Comparison of ENCODE assay signal across 8 cellular contexts in genomic region chr6:57317060-57317943, GRCh38. TPM values are rescaled to one million over a fixed set of nuclear protein-coding genes. Genes with fewer than 3 reads are reported as not detected.
DNase-seq lines count a peak whose midpoint lies in the region; ATAC-seq and TF ChIP-seq lines count a peak whose summit lies in the region.

PRIM2 (plus strand) TSS chr6:57317630; CDS start chr6:57318446, 816 bp downstream.

- DNase-seq in G401 (ENCODE audit: low spot score) (peak; percentile 95), HAP-1 (ENCODE audit: low spot score in 2 of 2) (peak; percentile 90 to 91), MM.1S (peak; percentile 90), SJCRH30 (peak; percentile 79 to 83), activated gamma-delta T cell treated with Interleukin-2 at 50 U/mL for 16 hours (peak; percentile 77), foreskin keratinocyte (peak; percentile 66 to 76), neural crest cell (ENCODE audit: low read depth, low spot score) (peak; percentile 68), stomach (peak; percentile 88)

- peak within 1 kb of the TSS; percentile 77 for H3K9ac ChIP-seq in MM.1S (ENCODE audit: low read length)

- H3K4me2 ChIP-seq in MM.1S (ENCODE audit: low read depth, low read length): peak within 1 kb of the TSS; percentile 89

- peaks cover 5% of the 10 kb centered on the region for H3F3A ChIP-seq in MM.1S (ENCODE audit: insufficient read depth, low read length)

- TF ChIP-seq CTCF in MM.1S (IDR thresholded peaks at IDR 0.05; ENCODE audit: low read length) (no peak), foreskin keratinocyte (conservative IDR thresholded peaks at IDR 0.05) (no peak), neural crest cell (conservative IDR thresholded peaks at IDR 0.05) (no peak), stomach (IDR thresholded peaks at IDR 0.05) (no peak)

- peaks cover 25% of the 10 kb centered on the region for H3K4me1 Mint-ChIP-seq in neural crest cell

- peak within 1 kb of the TSS; percentile 99 for H3K4me3 Mint-ChIP-seq in neural crest cell

- H3K27ac Mint-ChIP-seq in neural crest cell (ENCODE audit: unreplicated experiment): peak within 1 kb of the TSS; percentile 99

- peaks cover 42% of the 10 kb centered on the region for H3K79me2 ChIP-seq in MM.1S (ENCODE audit: low read length)

- WGBS in stomach, 5 donors: 0 to 1% (median 0%) methylated on average over 27 of the region's 27 CpGs

- no peaks in the 10 kb centered on the region for H3K27me3 Mint-ChIP-seq in neural crest cell (ENCODE audit: low read depth)

- TF ChIP-seq EP300 in stomach (IDR thresholded peaks at IDR 0.05): no peak

- peak within 1 kb of the TSS; percentile 98 for H2AFZ ChIP-seq in MM.1S (ENCODE audit: low read length)

- H3K4me3 ChIP-seq in HAP-1 (peak within 1 kb of the TSS; percentile 60), MM.1S (ENCODE audit: low read length) (peak within 1 kb of the TSS; percentile 89), SJCRH30 (peak within 1 kb of the TSS; percentile 77), stomach (peak within 1 kb of the TSS; percentile 58 to 84 (median 64))

- H3K36me3 Mint-ChIP-seq in neural crest cell (ENCODE audit: low read depth): peaks cover 14% of the 10 kb centered on the region

- H3K27me3 ChIP-seq in HAP-1 (ENCODE audit: low read depth) (no peaks in the 10 kb centered on the region), MM.1S (replicated peaks; ENCODE audit: insufficient read depth, low read length) (no peaks in the 10 kb centered on the region), SJCRH30 (no peaks in the 10 kb centered on the region), foreskin keratinocyte (no peaks in the 10 kb centered on the region), stomach (no peaks in the 10 kb centered on the region)

- no peaks in the 10 kb centered on the region for H3K9me2 ChIP-seq in MM.1S (replicated peaks; ENCODE audit: insufficient read depth, low read length)

- no peaks in the 10 kb centered on the region for H3K9me3 Mint-ChIP-seq in neural crest cell

- ATAC-seq in foreskin keratinocyte: peak; percentile 78

- peaks cover 25% of the 10 kb centered on the region; the same call in 1 of the 2 replicates for H3K36me3 ChIP-seq in HAP-1 (replicated peaks)
- H3K36me3 ChIP-seq in MM.1S (replicated peaks; ENCODE audit: insufficient read depth, low read length): no peaks in the 10 kb centered on the region
- H3K36me3 ChIP-seq in SJCRH30: peaks cover 22% of the 10 kb centered on the region
- peaks cover 0 to 33% (median 25%) of the 10 kb centered on the region in 4 donors for H3K36me3 ChIP-seq in stomach

- H3K9me3 ChIP-seq in HAP-1: no peaks in the 10 kb centered on the region
- H3K9me3 ChIP-seq in MM.1S (replicated peaks; ENCODE audit: insufficient read depth, low read length): no peaks in the 10 kb centered on the region
- no peaks in the 10 kb centered on the region for H3K9me3 ChIP-seq in SJCRH30 (replicated peaks)
- no peaks in the 10 kb centered on the region for H3K9me3 ChIP-seq in stomach

- H3K27ac ChIP-seq in MM.1S (ENCODE audit: low read length): peak within 1 kb of the TSS; percentile 44; the same call in 1 of the 2 replicates
- H3K27ac ChIP-seq in SJCRH30: peak within 1 kb of the TSS; percentile 63
- peak within 1 kb of the TSS; percentile 58 for H3K27ac ChIP-seq in foreskin keratinocyte
- peak within 1 kb of the TSS; percentile 37 to 84 (median 73) for H3K27ac ChIP-seq in stomach

- no peaks in the 10 kb centered on the region for H4K20me1 ChIP-seq in MM.1S (ENCODE audit: insufficient read depth, low read length)

- H3K4me1 ChIP-seq in HAP-1 (peaks cover 8% of the 10 kb centered on the region), MM.1S (ENCODE audit: low read length) (peaks cover 38% of the 10 kb centered on the region), SJCRH30 (no peaks in the 10 kb centered on the region; the same call in none of the 2 replicates), foreskin keratinocyte (peaks cover 19% of the 10 kb centered on the region), stomach (peaks cover 0 to 41% (median 29%) of the 10 kb centered on the region in 4 donors)

- intact Hi-C loops in stomach (cut with DNase I; ENCODE audit: low total_unique reads): loop anchor here (5.0 to 10.0 kb wide), 2 partner anchors 103 to 410 kb away; no protein-coding TSS in a partner anchor

- TF ChIP-seq POLR2A in stomach (IDR thresholded peaks at IDR 0.05): peak in 1 of 4 donors; percentile 10

- in situ Hi-C loops in G401 (cut with HindIII; ENCODE audit: low sequenced_read_pairs) (no loop called here), HAP-1 (cut with MboI; ENCODE audit: low sequenced_read_pairs) (loop anchor here (5.0 kb wide), 1 partner anchor 420 kb away; no protein-coding TSS in a partner anchor)

RNA-seq across cellular contexts. Expression of gene PRIM2, which starts in this region (rescaled TPM):
- total RNA-seq in G401 (2014; rRNA removed; shearing (Covaris generic)): 98.8 and 132 TPM in 2 replicates
- 32.5 and 33.5 TPM in 2 replicates for total RNA-seq in SJCRH30 (2014; rRNA removed; shearing (Covaris generic))
- 26.8 and 27.4 TPM in 2 replicates for total RNA-seq in foreskin keratinocyte
- 13.8 and 17.4 TPM in 2 replicates for polyA plus RNA-seq in foreskin keratinocyte
- total RNA-seq in neural crest cell: 35.6 and 36.2 TPM in 2 replicates
- 100 to 1,000 TPM in 1 of 5 donors, 10 to 100 TPM in 3, not detected in 1; 14.6 to 126 (median 18.6) TPM for total RNA-seq in stomach
- polyA plus RNA-seq in stomach: 1 to 10 TPM; 4.9 to 5.9 (median 5.5) TPM

Comparison
In these comparisons a context has a peak if more than half of its experiments do, and no peak if none do; other contexts are left out.
1. Peak in every context shown above with its lines: DNase-seq, ATAC-seq, H3K4me3 ChIP-seq and H3K27ac ChIP-seq.